1 cellular context compared by ENCODE assay signal in genomic region chr3:48716982-48717746, GRCh38.
TF ChIP-seq lines count a peak whose summit lies in the region.

TSS of gene IP6K2 (minus strand) at chr3:48717221. CDS start at chr3:48695291, 21,930 bp downstream.

TF ChIP-seq in GM12878, 131 proteins besides CTCF, POLR2A, EP300 and RAD21 (continued from another document and continues in another):
- TF ChIP-seq CUX1 (IDR thresholded peaks at IDR 0.05; ENCODE audit: insufficient replicate concordance, low read depth, low read length) (no peak), USF2 (IDR thresholded peaks at IDR 0.05; ENCODE audit: borderline replicate concordance, low read depth, low read length) (no peak), POLR2AphosphoS5 (IDR thresholded peaks at IDR 0.05; ENCODE audit: low read length) (peak; percentile 97), MEF2A (IDR thresholded peaks at IDR 0.05; ENCODE audit: insufficient read depth, low read depth, low read length) (no peak), EED (IDR thresholded peaks at IDR 0.05; ENCODE audit: low read depth) (no peak), RCOR1 (conservative IDR thresholded peaks at IDR 0.05; ENCODE audit: low read depth, low read length) (no peak), BRCA1 (IDR thresholded peaks at IDR 0.05; ENCODE audit: low read depth, low read length) (no peak), ZBTB4 (CRISPR knock-in tag; IDR thresholded peaks at IDR 0.05) (no peak), JUND (IDR thresholded peaks at IDR 0.05; ENCODE audit: low read depth, low read length) (no peak), BACH1 (IDR thresholded peaks at IDR 0.05; ENCODE audit: borderline replicate concordance) (peak; percentile 41; the same call in 1 of the 2 replicates), SUZ12 (IDR thresholded peaks at IDR 0.05; ENCODE audit: unreplicated experiment) (no peak), MYC (IDR thresholded peaks at IDR 0.05; ENCODE audit: insufficient read depth, insufficient read length, insufficient replicate concordance, low read length, severe bottlenecking) (no peak), RFX5 (IDR thresholded peaks at IDR 0.05; ENCODE audit: low read depth, low read length) (peak; percentile 98), NRF1 (conservative IDR thresholded peaks at IDR 0.05; ENCODE audit: low read depth, low read length) (peak; percentile 82), RB1 (IDR thresholded peaks at IDR 0.05; ENCODE audit: borderline replicate concordance) (no peak), TCF12 (IDR thresholded peaks at IDR 0.05; ENCODE audit: low read depth, low read length) (no peak), RAD51 (IDR thresholded peaks at IDR 0.05) (no peak), EGR1 (IDR thresholded peaks at IDR 0.05; ENCODE audit: borderline replicate concordance in 1 of 2, low read depth in 2 of 2, low read length in 2 of 2) (no peak), SIX5 (IDR thresholded peaks at IDR 0.05; ENCODE audit: low read depth, low read length, severe bottlenecking) (no peak), MEF2B (IDR thresholded peaks at IDR 0.05; ENCODE audit: partially characterized antibody, poor library complexity, severe bottlenecking) (peak; percentile 24), CHD4 (IDR thresholded peaks at IDR 0.05) (no peak), ZNF274 (IDR thresholded peaks at IDR 0.05; ENCODE audit: insufficient read depth, insufficient read length) (no peak), BCL11A (IDR thresholded peaks at IDR 0.05; ENCODE audit: low read depth, low read length) (no peak), MYB (IDR thresholded peaks at IDR 0.05; ENCODE audit: borderline replicate concordance, low read depth, low read length) (no peak), PAX8 (IDR thresholded peaks at IDR 0.05) (peak; percentile 15; the same call in 1 of the 2 replicates), ASH2L (IDR thresholded peaks at IDR 0.05; ENCODE audit: borderline replicate concordance, low read depth) (no peak), YY1 (IDR thresholded peaks at IDR 0.05; ENCODE audit: low read depth, low read length) (peak; percentile 96), CEBPB (IDR thresholded peaks at IDR 0.05; ENCODE audit: borderline replicate concordance in 1 of 2, low read depth in 2 of 2, low read length in 2 of 2) (peak in 1 of 2 experiments; percentile 50; a peak in 1 of 4 replicates), POLR2AphosphoS2 (IDR thresholded peaks at IDR 0.05; ENCODE audit: low read depth, low read length) (peak; percentile 79), SRF (IDR thresholded peaks at IDR 0.05; ENCODE audit: low read depth in 2 of 2, low read length in 2 of 2) (no peak), NR2C1 (IDR thresholded peaks at IDR 0.05) (0 out of 2 replicates have a peak, but pooled peaks have one; percentile 34), MTA2 (IDR thresholded peaks at IDR 0.05; ENCODE audit: low read depth) (no peak), IKZF2 (IDR thresholded peaks at IDR 0.05) (no peak), BHLHE40 (IDR thresholded peaks at IDR 0.05; ENCODE audit: borderline replicate concordance in 1 of 2, low read depth in 2 of 2, low read length in 1 of 2) (peak in 1 of 2 experiments; percentile 67; a peak in 2 of 4 replicates), CHD2 (IDR thresholded peaks at IDR 0.05; ENCODE audit: borderline replicate concordance, low read depth, low read length) (peak; percentile 69; the same call in 1 of the 2 replicates), SPI1 (IDR thresholded peaks at IDR 0.05; ENCODE audit: borderline replicate concordance, insufficient read depth, low read depth, low read length) (no peak), HDAC2 (IDR thresholded peaks at IDR 0.05) (no peak), STAT1 (conservative IDR thresholded peaks at IDR 0.05) (no peak)
- TF ChIP-seq, protein P1, sequence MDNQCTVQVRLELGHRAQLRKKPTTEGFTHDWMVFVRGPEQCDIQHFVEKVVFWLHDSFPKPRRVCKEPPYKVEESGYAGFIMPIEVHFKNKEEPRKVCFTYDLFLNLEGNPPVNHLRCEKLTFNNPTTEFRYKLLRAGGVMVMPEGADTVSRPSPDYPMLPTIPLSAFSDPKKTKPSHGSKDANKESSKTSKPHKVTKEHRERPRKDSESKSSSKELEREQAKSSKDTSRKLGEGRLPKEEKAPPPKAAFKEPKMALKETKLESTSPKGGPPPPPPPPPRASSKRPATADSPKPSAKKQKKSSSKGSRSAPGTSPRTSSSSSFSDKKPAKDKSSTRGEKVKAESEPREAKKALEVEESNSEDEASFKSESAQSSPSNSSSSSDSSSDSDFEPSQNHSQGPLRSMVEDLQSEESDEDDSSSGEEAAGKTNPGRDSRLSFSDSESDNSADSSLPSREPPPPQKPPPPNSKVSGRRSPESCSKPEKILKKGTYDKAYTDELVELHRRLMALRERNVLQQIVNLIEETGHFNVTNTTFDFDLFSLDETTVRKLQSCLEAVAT (IDR thresholded peaks at IDR 0.05) = no peak
- TF ChIP-seq, protein P2, sequence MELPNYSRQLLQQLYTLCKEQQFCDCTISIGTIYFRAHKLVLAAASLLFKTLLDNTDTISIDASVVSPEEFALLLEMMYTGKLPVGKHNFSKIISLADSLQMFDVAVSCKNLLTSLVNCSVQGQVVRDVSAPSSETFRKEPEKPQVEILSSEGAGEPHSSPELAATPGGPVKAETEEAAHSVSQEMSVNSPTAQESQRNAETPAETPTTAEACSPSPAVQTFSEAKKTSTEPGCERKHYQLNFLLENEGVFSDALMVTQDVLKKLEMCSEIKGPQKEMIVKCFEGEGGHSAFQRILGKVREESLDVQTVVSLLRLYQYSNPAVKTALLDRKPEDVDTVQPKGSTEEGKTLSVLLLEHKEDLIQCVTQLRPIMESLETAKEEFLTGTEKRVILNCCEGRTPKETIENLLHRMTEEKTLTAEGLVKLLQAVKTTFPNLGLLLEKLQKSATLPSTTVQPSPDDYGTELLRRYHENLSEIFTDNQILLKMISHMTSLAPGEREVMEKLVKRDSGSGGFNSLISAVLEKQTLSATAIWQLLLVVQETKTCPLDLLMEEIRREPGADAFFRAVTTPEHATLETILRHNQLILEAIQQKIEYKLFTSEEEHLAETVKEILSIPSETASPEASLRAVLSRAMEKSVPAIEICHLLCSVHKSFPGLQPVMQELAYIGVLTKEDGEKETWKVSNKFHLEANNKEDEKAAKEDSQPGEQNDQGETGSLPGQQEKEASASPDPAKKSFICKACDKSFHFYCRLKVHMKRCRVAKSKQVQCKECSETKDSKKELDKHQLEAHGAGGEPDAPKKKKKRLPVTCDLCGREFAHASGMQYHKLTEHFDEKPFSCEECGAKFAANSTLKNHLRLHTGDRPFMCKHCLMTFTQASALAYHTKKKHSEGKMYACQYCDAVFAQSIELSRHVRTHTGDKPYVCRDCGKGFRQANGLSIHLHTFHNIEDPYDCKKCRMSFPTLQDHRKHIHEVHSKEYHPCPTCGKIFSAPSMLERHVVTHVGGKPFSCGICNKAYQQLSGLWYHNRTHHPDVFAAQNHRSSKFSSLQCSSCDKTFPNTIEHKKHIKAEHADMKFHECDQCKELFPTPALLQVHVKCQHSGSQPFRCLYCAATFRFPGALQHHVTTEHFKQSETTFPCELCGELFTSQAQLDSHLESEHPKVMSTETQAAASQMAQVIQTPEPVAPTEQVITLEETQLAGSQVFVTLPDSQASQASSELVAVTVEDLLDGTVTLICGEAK (IDR thresholded peaks at IDR 0.05; ENCODE audit: borderline replicate concordance) = peak; percentile 36; the same call in 1 of the 2 replicates
- TF ChIP-seq, protein P3, sequence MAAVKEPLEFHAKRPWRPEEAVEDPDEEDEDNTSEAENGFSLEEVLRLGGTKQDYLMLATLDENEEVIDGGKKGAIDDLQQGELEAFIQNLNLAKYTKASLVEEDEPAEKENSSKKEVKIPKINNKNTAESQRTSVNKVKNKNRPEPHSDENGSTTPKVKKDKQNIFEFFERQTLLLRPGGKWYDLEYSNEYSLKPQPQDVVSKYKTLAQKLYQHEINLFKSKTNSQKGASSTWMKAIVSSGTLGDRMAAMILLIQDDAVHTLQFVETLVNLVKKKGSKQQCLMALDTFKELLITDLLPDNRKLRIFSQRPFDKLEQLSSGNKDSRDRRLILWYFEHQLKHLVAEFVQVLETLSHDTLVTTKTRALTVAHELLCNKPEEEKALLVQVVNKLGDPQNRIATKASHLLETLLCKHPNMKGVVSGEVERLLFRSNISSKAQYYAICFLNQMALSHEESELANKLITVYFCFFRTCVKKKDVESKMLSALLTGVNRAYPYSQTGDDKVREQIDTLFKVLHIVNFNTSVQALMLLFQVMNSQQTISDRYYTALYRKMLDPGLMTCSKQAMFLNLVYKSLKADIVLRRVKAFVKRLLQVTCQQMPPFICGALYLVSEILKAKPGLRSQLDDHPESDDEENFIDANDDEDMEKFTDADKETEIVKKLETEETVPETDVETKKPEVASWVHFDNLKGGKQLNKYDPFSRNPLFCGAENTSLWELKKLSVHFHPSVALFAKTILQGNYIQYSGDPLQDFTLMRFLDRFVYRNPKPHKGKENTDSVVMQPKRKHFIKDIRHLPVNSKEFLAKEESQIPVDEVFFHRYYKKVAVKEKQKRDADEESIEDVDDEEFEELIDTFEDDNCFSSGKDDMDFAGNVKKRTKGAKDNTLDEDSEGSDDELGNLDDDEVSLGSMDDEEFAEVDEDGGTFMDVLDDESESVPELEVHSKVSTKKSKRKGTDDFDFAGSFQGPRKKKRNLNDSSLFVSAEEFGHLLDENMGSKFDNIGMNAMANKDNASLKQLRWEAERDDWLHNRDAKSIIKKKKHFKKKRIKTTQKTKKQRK (IDR thresholded peaks at IDR 0.05; ENCODE audit: low read depth, low read length) = no peak
